ENCODE assay signal across 27 cellular contexts in genomic region chr2:133948610-133949290, GRCh38.
"Had no signal": no experiment of that assay in that cellular context is flagged by ENCODE, and none has a peak within 500 bp of the region (broad histone marks: within the 10 kb centered on the region; RNA-seq: fewer than 3 reads in every experiment).

No MANE protein-coding gene starts in this region.

- ATAC-seq: activated T-helper 17 cell treated with anti-CD3 and anti-CD28 coated beads, Interleukin-2, amount 50 U/mL, for 72 hours; T-helper 17 cell; WTC11 had no signal

- H3K27me3 Mint-ChIP-seq: activated CD4-positive, alpha-beta memory T cell treated with anti-CD3 and anti-CD28 coated beads, Interleukin-2, amount 10 ng/mL, durations not matched to agents 7 days and 5 days; activated naive CD8-positive, alpha-beta T cell had no signal

- H3K27me3 ChIP-seq: Peyer's patch had no signal

- FAIRE-seq: astrocyte had no signal

- H3K9me3 Mint-ChIP-seq: activated CD4-positive, alpha-beta memory T cell treated with anti-CD3 and anti-CD28 coated beads, Interleukin-2, amount 10 ng/mL, durations not matched to agents 7 days and 5 days; activated naive CD4-positive, alpha-beta T cell treated with anti-CD3 and anti-CD28 coated beads for 36 hours; brain; WTC11 had no signal

- H3K4me3 ChIP-seq: Peyer's patch had no signal

- H3K4me3 Mint-ChIP-seq: activated CD4-positive, alpha-beta memory T cell treated with anti-CD3 and anti-CD28 coated beads, Interleukin-2, amount 10 ng/mL, durations not matched to agents 7 days and 5 days; activated naive CD4-positive, alpha-beta T cell treated with anti-CD3 and anti-CD28 coated beads for 36 hours; activated naive CD8-positive, alpha-beta T cell; activated T-helper 17 cell treated with anti-CD3 and anti-CD28 coated beads, Interleukin-2, amount 50 U/mL, for 72 hours; brain; T-helper 17 cell; WTC11 had no signal

- H3K36me3 ChIP-seq: Peyer's patch had no signal

- DNase-seq: activated CD4-positive, alpha-beta memory T cell treated with anti-CD3 and anti-CD28 coated beads, Interleukin-2, amount 10 ng/mL, durations not matched to agents 7 days and 5 days; activated CD4-positive, alpha-beta T cell treated with anti-CD3 and anti-CD28 coated beads for 1 hour; activated CD4-positive, alpha-beta T cell treated with anti-CD3 and anti-CD28 coated beads, Interleukin-2, amount 50 U/mL, for 1 hour; activated gamma-delta T cell; activated naive CD4-positive, alpha-beta T cell treated with anti-CD3 and anti-CD28 coated beads for 36 hours; activated T-cell treated with anti-CD3 and anti-CD28 coated beads for 4 hours; activated T-cell treated with anti-CD3 and anti-CD28 coated beads, Interleukin-2, amount 50 U/mL, for 48 hours; amygdala; cerebellar nuclear complex; NCI-H1092 treated with DMSO at 0.1 percent for 48 hours; NCI-H1417 treated with DMSO at 0.1 percent for 48 hours; NCI-H1694; NCI-H2029; NCI-H2107; NCI-H2171 treated with DMSO at 0.1 percent for 48 hours; NCI-H345; NCI-H510A; Peyer's patch; SIG-M5; T-helper 17 cell; T-helper 9 cell had no signal

- H3K27ac ChIP-seq: KMS-11, Peyer's patch had no signal

- H3K9me3 ChIP-seq: Peyer's patch had no signal

- H3K27ac Mint-ChIP-seq: activated CD4-positive, alpha-beta memory T cell treated with anti-CD3 and anti-CD28 coated beads, Interleukin-2, amount 10 ng/mL, durations not matched to agents 7 days and 5 days; activated naive CD4-positive, alpha-beta T cell treated with anti-CD3 and anti-CD28 coated beads for 36 hours; activated naive CD8-positive, alpha-beta T cell; activated T-helper 17 cell treated with anti-CD3 and anti-CD28 coated beads, Interleukin-2, amount 50 U/mL, for 72 hours; brain; T-helper 17 cell; WTC11 had no signal

- H3K4me1 Mint-ChIP-seq: activated CD4-positive, alpha-beta memory T cell treated with anti-CD3 and anti-CD28 coated beads, Interleukin-2, amount 10 ng/mL, durations not matched to agents 7 days and 5 days; brain; T-helper 17 cell; WTC11 had no signal

- H3K36me3 Mint-ChIP-seq: activated naive CD8-positive, alpha-beta T cell; brain; WTC11 had no signal
